ENCODE assay signal across 8 cellular contexts in genomic region chr1:246506785-246507639, GRCh38. TPM values are rescaled to one million over a fixed set of nuclear protein-coding genes. Genes with fewer than 3 reads are reported as not detected.
A peak's percentile ranks its signal among the peaks of the same experiment; 100 is the strongest.
DNase-seq lines count a peak whose midpoint lies in the region; ATAC-seq and TF ChIP-seq lines count a peak whose summit lies in the region.

TSS of gene SMYD3 (minus strand) at chr1:246507279.

- peaks cover 7% of the 10 kb centered on the region for H3K4me1 ChIP-seq in neuron (ENCODE audit: insufficient read depth, low read length)
- H3K4me1 ChIP-seq in subcutaneous abdominal adipose tissue (ENCODE audit: control insufficient read depth in 5 of 5, insufficient read depth in 5 of 5, low read length in 5 of 5) = peaks cover 0 to 16% (median 12%) of the 10 kb centered on the region in 5 donors

- H3K36me3 ChIP-seq in KOPT-K1 (ENCODE audit: insufficient read depth, low read length) = peaks cover 33% of the 10 kb centered on the region
- H3K36me3 ChIP-seq in neuron (ENCODE audit: insufficient read depth, low read length) = no peaks in the 10 kb centered on the region
- H3K36me3 ChIP-seq in subcutaneous abdominal adipose tissue (ENCODE audit: control insufficient read depth in 5 of 5, insufficient read depth in 5 of 5, low read length in 5 of 5) = peaks cover 0 to 3% (median 0%) of the 10 kb centered on the region in 5 donors

- H3K27ac ChIP-seq in KOPT-K1 (ENCODE audit: low read depth, low read length, poor library complexity, severe bottlenecking) (peak within 1 kb of the TSS; percentile 57), subcutaneous abdominal adipose tissue (ENCODE audit: low read depth, low read length) (no peak within 1 kb of the TSS)

- peaks cover 20% of the 10 kb centered on the region for H3K4me1 Mint-ChIP-seq in activated T-helper 2 cell treated with anti-CD3 and anti-CD28 coated beads, Interferon-gamma antibody, Interleukin-2, Interleukin-4, amounts not matched to agents 10 μg/mL and 5 μg/mL and 100 μg/mL, durations not matched to agents 14 hours and 24 hours and 36 hours (ENCODE audit: low read depth)

- intact Hi-C loops in activated T-helper 2 cell treated with anti-CD3 and anti-CD28 coated beads, Interferon-gamma antibody, Interleukin-2, Interleukin-4, amounts not matched to agents 10 μg/mL and 5 μg/mL and 100 μg/mL, durations not matched to agents 14 hours and 24 hours and 36 hours (cut with micrococcal nuclease) = loop anchor here (1.0 to 10.0 kb wide), 2 partner anchors 59 to 428 kb away; partner anchors contain the start of genes AHCTF1, CNST and TFB2M

- ATAC-seq in GM21825 (IDR thresholded peaks at IDR 0.05; ENCODE audit: unreplicated experiment) = peak; percentile 87

- H3K4me3 ChIP-seq in foreskin fibroblast (ENCODE audit: low read depth in 1 of 2, low read length in 2 of 2) = peak within 1 kb of the TSS; percentile 77 to 94
- H3K4me3 ChIP-seq in neuron (ENCODE audit: low read length) = peak within 1 kb of the TSS; percentile 68
- peak within 1 kb of the TSS; percentile 80 to 92 (median 90) for H3K4me3 ChIP-seq in subcutaneous abdominal adipose tissue (ENCODE audit: low read depth in 1 of 5, low read length in 5 of 5)

- H3K4me3 Mint-ChIP-seq in activated T-helper 2 cell treated with anti-CD3 and anti-CD28 coated beads, Interferon-gamma antibody, Interleukin-2, Interleukin-4, amounts not matched to agents 10 μg/mL and 5 μg/mL and 100 μg/mL, durations not matched to agents 14 hours and 24 hours and 36 hours (ENCODE audit: low read depth) = peak within 1 kb of the TSS; percentile 85

- H3K27me3 ChIP-seq in neuron (ENCODE audit: insufficient read depth, low read length) = no peaks in the 10 kb centered on the region
- H3K27me3 ChIP-seq in subcutaneous abdominal adipose tissue (ENCODE audit: control insufficient read depth in 5 of 5, insufficient read depth in 4 of 5, low read length in 5 of 5) = no peaks in the 10 kb centered on the region

- H3K36me3 Mint-ChIP-seq in activated T-helper 2 cell treated with anti-CD3 and anti-CD28 coated beads, Interferon-gamma antibody, Interleukin-2, Interleukin-4, amounts not matched to agents 10 μg/mL and 5 μg/mL and 100 μg/mL, durations not matched to agents 14 hours and 24 hours and 36 hours (ENCODE audit: low read depth) = peaks cover 17% of the 10 kb centered on the region

- DNase-seq in EH (ENCODE audit: low read depth) (peak; percentile 79), RPMI8226 (peak; percentile 91), foreskin fibroblast (peak; percentile 75 to 92)
- peak; percentile 67 for DNase-seq in activated T-helper 2 cell treated with anti-CD3 and anti-CD28 coated beads, Interferon-gamma antibody, Interleukin-2, Interleukin-4, amounts not matched to agents 10 μg/mL and 5 μg/mL and 100 μg/mL, durations not matched to agents 14 hours and 24 hours and 36 hours (ENCODE audit: low spot score)

- H3K9me3 ChIP-seq in KOPT-K1 (ENCODE audit: insufficient read depth, low read length, poor library complexity, severe bottlenecking) (no peaks in the 10 kb centered on the region), neuron (ENCODE audit: low read length) (no peaks in the 10 kb centered on the region), subcutaneous abdominal adipose tissue (ENCODE audit: control insufficient read depth in 5 of 5, low read length in 5 of 5) (no peaks in the 10 kb centered on the region)

- peak within 1 kb of the TSS; percentile 92 for H2AFZ ChIP-seq in neuron (ENCODE audit: low read depth, low read length)

- TF ChIP-seq CTCF in foreskin fibroblast (IDR thresholded peaks at IDR 0.05; ENCODE audit: low read depth, low read length) = no peak

- peak within 1 kb of the TSS; percentile 90 for H3K27ac Mint-ChIP-seq in activated T-helper 2 cell treated with anti-CD3 and anti-CD28 coated beads, Interferon-gamma antibody, Interleukin-2, Interleukin-4, amounts not matched to agents 10 μg/mL and 5 μg/mL and 100 μg/mL, durations not matched to agents 14 hours and 24 hours and 36 hours

- no peaks in the 10 kb centered on the region for H3K27me3 Mint-ChIP-seq in activated T-helper 2 cell treated with anti-CD3 and anti-CD28 coated beads, Interferon-gamma antibody, Interleukin-2, Interleukin-4, amounts not matched to agents 10 μg/mL and 5 μg/mL and 100 μg/mL, durations not matched to agents 14 hours and 24 hours and 36 hours (ENCODE audit: low read depth)

- H3K9ac ChIP-seq in subcutaneous abdominal adipose tissue (ENCODE audit: low read length in 5 of 5) = peak within 1 kb of the TSS; percentile 30 to 88 (median 68)

- no peaks in the 10 kb centered on the region for H3K9me3 Mint-ChIP-seq in activated T-helper 2 cell treated with anti-CD3 and anti-CD28 coated beads, Interferon-gamma antibody, Interleukin-2, Interleukin-4, amounts not matched to agents 10 μg/mL and 5 μg/mL and 100 μg/mL, durations not matched to agents 14 hours and 24 hours and 36 hours

RNA-seq across cellular contexts. Expression of gene SMYD3, which starts in this region (rescaled TPM):
- total RNA-seq in activated T-helper 2 cell treated with anti-CD3 and anti-CD28 coated beads, Interferon-gamma antibody, Interleukin-2, Interleukin-4, amounts not matched to agents 10 μg/mL and 5 μg/mL and 100 μg/mL, durations not matched to agents 14 hours and 24 hours and 36 hours = 24.1 and 26.2 TPM in 2 replicates
